Comparison of ENCODE assay signal across 8 cellular contexts in the genomic region with DNA sequence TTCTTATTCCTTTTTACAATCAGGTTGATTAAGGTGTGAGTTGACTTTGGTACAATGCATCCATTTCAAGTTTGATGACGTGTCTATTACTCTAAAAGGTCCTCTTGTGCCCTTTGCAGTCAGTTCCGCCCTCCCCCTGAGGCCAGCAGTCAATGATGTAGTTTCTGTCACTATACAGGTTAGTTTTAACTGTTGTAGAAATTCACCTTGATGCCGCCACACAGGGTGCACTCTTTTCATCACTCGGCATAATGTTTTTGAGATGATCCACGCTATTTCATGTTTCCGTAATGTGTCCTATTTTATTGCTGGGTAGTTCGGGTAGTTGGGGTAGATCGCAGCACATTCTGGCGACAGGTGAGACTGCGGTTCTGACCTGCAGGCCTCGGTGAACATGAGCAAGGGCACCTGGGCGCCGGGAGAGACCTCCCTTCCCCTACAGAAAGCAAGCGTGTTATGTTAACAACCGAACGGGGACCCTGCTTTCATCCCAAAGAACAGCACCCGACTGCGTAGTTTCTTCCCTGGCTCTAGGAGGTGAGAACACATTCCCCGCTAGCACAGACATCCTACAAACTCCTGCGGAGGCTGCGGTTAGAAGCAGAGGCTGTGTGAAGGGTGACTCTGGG. TPM values are rescaled to one million over a fixed set of nuclear protein-coding genes. Genes with fewer than 3 reads are reported as not detected.
DNase-seq lines count a peak whose midpoint lies in the region; ATAC-seq and TF ChIP-seq lines count a peak whose summit lies in the region.
"Not testable (repeated sequence)": the region's sequence is repeated elsewhere in the genome, so short reads cannot be mapped to it uniquely, and the experiment has no call there.

No MANE protein-coding gene starts in this region.

- ATAC-seq in GM21528 (IDR thresholded peaks at IDR 0.05; ENCODE audit: low FRiP score, unreplicated experiment) (peak; percentile 5), HG03097 (IDR thresholded peaks at IDR 0.05; ENCODE audit: low FRiP score, unreplicated experiment) (peak; percentile 33), Panc1 (peak; percentile 58), memory B cell (ENCODE audit: low read depth) (peak; percentile 13)
- peak; percentile 41 for ATAC-seq in stimulated activated effector memory CD8-positive, alpha-beta T cell treated with anti-CD3 and anti-CD28 coated beads, Interleukin-12 subunit alpha, Interleukin-12 subunit beta, amount 100 ng/mL, for 72 hours

- not testable (repeated sequence) for DNase-seq in BE2C; Panc1 (ENCODE audit: low read depth, low spot score); activated naive CD8-positive, alpha-beta T cell treated with anti-CD3 and anti-CD28 coated beads for 36 hours; epithelial cell of proximal tubule (ENCODE audit: low read depth); memory B cell (ENCODE audit: low spot score in 2 of 2); stimulated activated effector memory CD8-positive, alpha-beta T cell treated with anti-CD3 and anti-CD28 coated beads, Interleukin-12 subunit alpha, Interleukin-12 subunit beta, amount 100 ng/mL, for 72 hours (ENCODE audit: low spot score in 2 of 2)

- peak overlapping the region; percentile 97 for H3K27ac Mint-ChIP-seq in activated naive CD8-positive, alpha-beta T cell treated with anti-CD3 and anti-CD28 coated beads for 36 hours
- H3K27ac Mint-ChIP-seq in memory B cell, result peak overlapping the region; percentile 100
- peak overlapping the region; percentile 97 for H3K27ac Mint-ChIP-seq in stimulated activated effector memory CD8-positive, alpha-beta T cell treated with anti-CD3 and anti-CD28 coated beads, Interleukin-12 subunit alpha, Interleukin-12 subunit beta, amount 100 ng/mL, for 72 hours

- peaks cover 22% of the 10 kb centered on the region for H3K27me3 Mint-ChIP-seq in activated naive CD8-positive, alpha-beta T cell treated with anti-CD3 and anti-CD28 coated beads for 36 hours
- H3K27me3 Mint-ChIP-seq in memory B cell, result not testable (repeated sequence)

- H3K36me3 Mint-ChIP-seq in activated naive CD8-positive, alpha-beta T cell treated with anti-CD3 and anti-CD28 coated beads for 36 hours; memory B cell; stimulated activated effector memory CD8-positive, alpha-beta T cell treated with anti-CD3 and anti-CD28 coated beads, Interleukin-12 subunit alpha, Interleukin-12 subunit beta, amount 100 ng/mL, for 72 hours: not testable (repeated sequence)

- H3K36me3 ChIP-seq in BE2C; Panc1 (ENCODE audit: control insufficient read depth, insufficient read depth, low read length): not testable (repeated sequence)

- H3K9me3 Mint-ChIP-seq in activated naive CD8-positive, alpha-beta T cell treated with anti-CD3 and anti-CD28 coated beads for 36 hours; memory B cell; stimulated activated effector memory CD8-positive, alpha-beta T cell treated with anti-CD3 and anti-CD28 coated beads, Interleukin-12 subunit alpha, Interleukin-12 subunit beta, amount 100 ng/mL, for 72 hours: not testable (repeated sequence)

- H3K9me3 ChIP-seq in BE2C; Panc1 (ENCODE audit: control insufficient read depth, insufficient read depth, low read depth, low read length): not testable (repeated sequence)

- not testable (repeated sequence) for H3K27me3 ChIP-seq in BE2C; Panc1 (ENCODE audit: control insufficient read depth, insufficient read depth, low read length)

- not testable (repeated sequence) for H3K4me1 Mint-ChIP-seq in activated naive CD8-positive, alpha-beta T cell treated with anti-CD3 and anti-CD28 coated beads for 36 hours; memory B cell; stimulated activated effector memory CD8-positive, alpha-beta T cell treated with anti-CD3 and anti-CD28 coated beads, Interleukin-12 subunit alpha, Interleukin-12 subunit beta, amount 100 ng/mL, for 72 hours

- H3K4me1 ChIP-seq in BE2C; Panc1 (ENCODE audit: control insufficient read depth, insufficient read depth, low read length): not testable (repeated sequence)

- CTCF ChIA-PET in Panc1 (lab: Charles Lee), result not testable (repeated sequence)

- H3K4me3 ChIP-seq in BE2C (ENCODE audit: low read depth, low read length), result peak overlapping the region; percentile 51
- H3K4me3 ChIP-seq in Panc1 (ENCODE audit: low read depth in 2 of 2, low read length in 2 of 2), result peak overlapping the region; percentile 23 to 37
- H3K4me3 ChIP-seq in epithelial cell of proximal tubule (ENCODE audit: low read depth, low read length), result peak overlapping the region; percentile 41

- not testable (repeated sequence) for H3K27ac ChIP-seq in Panc1 (ENCODE audit: low read length)

- in situ Hi-C loops in Panc1 (cut with HindIII; ENCODE audit: low pct_unique_long_range_greater_than_20kb, low sequenced_read_pairs), result not testable (repeated sequence)

- not testable (repeated sequence) for TF ChIP-seq CTCF in BE2C (IDR thresholded peaks at IDR 0.05; ENCODE audit: low read depth, low read length); Panc1 (IDR thresholded peaks at IDR 0.05); epithelial cell of proximal tubule (conservative IDR thresholded peaks at IDR 0.05; ENCODE audit: low read depth, low read length)

- peak overlapping the region; percentile 75 for H3K4me3 Mint-ChIP-seq in activated naive CD8-positive, alpha-beta T cell treated with anti-CD3 and anti-CD28 coated beads for 36 hours
- H3K4me3 Mint-ChIP-seq in memory B cell, result peak overlapping the region; percentile 84
- peak overlapping the region; percentile 67 for H3K4me3 Mint-ChIP-seq in stimulated activated effector memory CD8-positive, alpha-beta T cell treated with anti-CD3 and anti-CD28 coated beads, Interleukin-12 subunit alpha, Interleukin-12 subunit beta, amount 100 ng/mL, for 72 hours

- POLR2A ChIA-PET in Panc1 (lab: Charles Lee), result interaction anchor here (0.6 to 1.1 kb wide), 4 partner anchors 39 to 695 kb away, joined by 3 to 7 read pairs (median 3); no protein-coding TSS in a partner anchor

- not testable (repeated sequence) for BruUV-seq in Panc1 (replicated peaks; lab: Mats Ljungman, UMichigan)

- intact Hi-C loops in Panc1 (cut with micrococcal nuclease; ENCODE audit: unreplicated experiment), result not testable (repeated sequence)

RNA-seq across cellular contexts. Expression of gene NBPF20, which starts 39.4 kb away (rescaled TPM):
- polyA plus RNA-seq in BE2C (2012; ENCODE audit: insufficient read depth, insufficient read length, low read depth), result 0.91 TPM
- total RNA-seq in Panc1 (2021; ENCODE audit: unreplicated experiment), result 3.5 TPM
- 0.96 TPM for polyA plus RNA-seq in Panc1 (2012; ENCODE audit: insufficient read length)
- under 1 TPM; 0.48 to 0.76 TPM for total RNA-seq in activated naive CD8-positive, alpha-beta T cell treated with anti-CD3 and anti-CD28 coated beads for 36 hours
- 1.0 and 1.9 TPM in 2 replicates for total RNA-seq in epithelial cell of proximal tubule

Comparison
In these comparisons a context has a peak if more than half of its experiments do, and no peak if none do; other contexts are left out.
1. ATAC-seq: peak in every context shown above with its lines; median percentile 58 in Panc1; 41 in stimulated activated effector memory CD8-positive, alpha-beta T cell treated with anti-CD3 and anti-CD28 coated beads, Interleukin-12 subunit alpha, Interleukin-12 subunit beta, amount 100 ng/mL, for 72 hours; 33 in HG03097; 13 in memory B cell; 5 in GM21528.